Comparison of ENCODE assay signal across 9 cellular contexts in the genomic region with DNA sequence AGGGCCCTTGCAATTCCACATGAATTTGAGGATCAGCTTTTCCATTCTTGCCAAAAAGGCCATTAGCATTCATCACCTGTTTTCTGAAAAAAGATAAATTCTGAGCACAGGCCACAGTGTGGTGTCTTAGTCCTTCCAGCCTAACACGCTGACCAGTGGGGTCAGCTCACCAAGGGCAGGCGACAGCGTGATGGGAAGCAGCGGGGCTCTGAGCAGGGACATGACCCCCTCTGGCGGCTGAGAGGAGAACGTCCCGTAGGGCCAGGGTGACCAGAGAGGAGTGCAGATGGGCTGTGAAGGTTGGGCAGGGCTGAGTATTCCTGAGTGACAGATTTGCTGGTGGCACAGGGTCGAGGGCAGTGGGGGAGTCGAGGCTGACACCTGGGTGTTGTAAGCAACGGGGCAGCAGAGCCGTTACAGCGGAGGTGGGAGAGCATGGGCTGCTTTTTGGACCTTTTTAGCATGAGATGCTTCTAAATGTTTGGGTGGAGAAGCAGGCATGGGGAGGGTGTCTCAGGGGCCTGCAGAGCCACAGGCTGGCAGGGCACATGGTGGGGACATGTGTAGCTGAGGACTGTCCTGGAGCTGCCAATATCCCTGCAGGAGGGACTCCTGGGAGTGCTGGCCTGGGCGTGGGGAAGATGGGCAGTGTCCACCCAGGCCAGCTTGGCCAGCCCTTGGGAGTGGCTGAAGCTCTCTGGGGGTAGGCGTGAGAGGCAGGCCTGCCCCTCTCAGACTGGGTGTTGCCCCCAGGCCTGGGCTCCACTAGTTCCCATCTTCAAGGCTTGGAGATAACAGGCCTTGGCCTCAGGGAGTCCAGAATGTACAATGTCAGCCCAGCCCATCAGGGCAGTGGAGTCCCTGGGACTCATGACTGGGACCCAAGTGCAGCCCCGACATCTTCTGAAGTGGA. TPM values are rescaled to one million over a fixed set of nuclear protein-coding genes. Genes with fewer than 3 reads are reported as not detected.
DNase-seq lines count a peak whose midpoint lies in the region; ATAC-seq and TF ChIP-seq lines count a peak whose summit lies in the region.
"Had no signal": no experiment of that assay in that cellular context is flagged by ENCODE, and none has a peak within 500 bp of the region (broad histone marks: within the 10 kb centered on the region; RNA-seq: fewer than 3 reads in every experiment).

No MANE protein-coding gene starts in this region.

- CTCF ChIA-PET in activated B cell treated with CpG ODN at 0.5 μM for 24 hours (lab: Charles Lee): interaction anchor here (0.7 to 2.9 kb wide), 25 partner anchors 8 to 304 kb away, joined by 3 to 19 read pairs (median 4); no protein-coding TSS in a partner anchor

- ATAC-seq in activated B cell treated with CpG ODN at 0.5 μM for 24 hours (ENCODE audit: low read depth) (peak; percentile 29), HG03432 (IDR thresholded peaks at IDR 0.05; ENCODE audit: unreplicated experiment) (no peak)

- peak overlapping the region; percentile 70 for H3K27ac Mint-ChIP-seq in activated B cell treated with CpG ODN at 0.5 μM for 24 hours
- H3K27ac Mint-ChIP-seq: stimulated activated naive CD8-positive, alpha-beta T cell treated with anti-CD3 and anti-CD28 coated beads, Interleukin-15, Interleukin-2, amounts not matched to agents 100 ng/mL and 50 ng/mL, for 24 hours had no signal

- POLR2A ChIA-PET in activated B cell treated with CpG ODN at 0.5 μM for 24 hours (lab: Charles Lee): interaction anchor here (0.5 to 2.9 kb wide), 10 partner anchors 10 to 227 kb away, joined by 3 to 29 read pairs (median 4); no protein-coding TSS in a partner anchor

- DNase-seq in SIG-M5 treated with dmso at 0.1 percent for 504 hours (lab: John Stamatoyannopoulos, UW; ENCODE audit: unreplicated experiment) (peak; percentile 67), SIG-M5 (lab: John Stamatoyannopoulos, UW) (no peak), NCI-H345 (lab: John Stamatoyannopoulos, UW) (peak; percentile 68), activated B cell treated with CpG ODN at 0.5 μM for 24 hours (peak; percentile 58), caudate nucleus (lab: John Stamatoyannopoulos, UW) (peak in 60 of 61 donors; percentile 26 to 86 (median 72)), kidney glomerular epithelial cell (lab: John Stamatoyannopoulos, UW) (peak; percentile 50)
- DNase-seq in stimulated activated CD4-positive, alpha-beta T cell treated with anti-CD3 and anti-CD28 coated beads, Interleukin-1b, Interleukin-23, amount 100 ng/mL, for 24 hours (ENCODE audit: low read depth in 4 of 4, low spot score in 1 of 4): peak in 3 of 4 experiments; percentile 45 to 52 (median 51)

- intact Hi-C loops in activated B cell treated with CpG ODN at 0.5 μM for 24 hours (cut with micrococcal nuclease): loop anchor here (1.0 to 10.0 kb wide), 10 partner anchors 15 to 502 kb away; a partner anchor contains a TSS

- H3K4me1 Mint-ChIP-seq in activated B cell treated with CpG ODN at 0.5 μM for 24 hours: peaks cover 26% of the 10 kb centered on the region

- TF ChIP-seq CTCF in activated B cell treated with CpG ODN at 0.5 μM for 24 hours (IDR thresholded peaks at IDR 0.05): no peak

- H3K9me3 Mint-ChIP-seq in activated B cell treated with CpG ODN at 0.5 μM for 24 hours: no peaks in the 10 kb centered on the region
- H3K9me3 Mint-ChIP-seq: stimulated activated naive CD8-positive, alpha-beta T cell treated with anti-CD3 and anti-CD28 coated beads, Interleukin-15, Interleukin-2, amounts not matched to agents 100 ng/mL and 50 ng/mL, for 24 hours had no signal

- peak overlapping the region; percentile 73 for H3K4me3 Mint-ChIP-seq in activated B cell treated with CpG ODN at 0.5 μM for 24 hours
- H3K4me3 Mint-ChIP-seq: stimulated activated naive CD8-positive, alpha-beta T cell treated with anti-CD3 and anti-CD28 coated beads, Interleukin-15, Interleukin-2, amounts not matched to agents 100 ng/mL and 50 ng/mL, for 24 hours had no signal

- no peaks in the 10 kb centered on the region for H3K36me3 Mint-ChIP-seq in activated B cell treated with CpG ODN at 0.5 μM for 24 hours (ENCODE audit: low read depth)

- no peak overlapping the region for H3K27ac ChIP-seq in caudate nucleus (ENCODE audit: low read depth, low read length)

- no peaks in the 10 kb centered on the region for H3K27me3 Mint-ChIP-seq in activated B cell treated with CpG ODN at 0.5 μM for 24 hours
- H3K27me3 Mint-ChIP-seq: stimulated activated naive CD8-positive, alpha-beta T cell treated with anti-CD3 and anti-CD28 coated beads, Interleukin-15, Interleukin-2, amounts not matched to agents 100 ng/mL and 50 ng/mL, for 24 hours had no signal

RNA-seq across cellular contexts. Expression of a gene that starts 8.6 kb away (rescaled TPM):
- 0.73 and 1.3 TPM in 2 replicates for total RNA-seq in activated B cell treated with CpG ODN at 0.5 μM for 24 hours

RNA-seq across cellular contexts. Expression of a gene that starts 12.6 kb away (rescaled TPM):
- total RNA-seq in activated B cell treated with CpG ODN at 0.5 μM for 24 hours: 0.29 and 0.51 TPM in 2 replicates

RNA-seq across cellular contexts. Expression of a gene that starts 15.6 kb away (rescaled TPM):
- 266 and 302 TPM in 2 replicates for total RNA-seq in activated B cell treated with CpG ODN at 0.5 μM for 24 hours
